21 cellular contexts compared by ENCODE assay signal in genomic region chr17:70070297-70071027, GRCh38. TPM values are rescaled to one million over a fixed set of nuclear protein-coding genes. Genes with fewer than 3 reads are reported as not detected.
DNase-seq lines count a peak whose midpoint lies in the region; ATAC-seq and TF ChIP-seq lines count a peak whose summit lies in the region.
"Had no signal": no experiment of that assay in that cellular context is flagged by ENCODE, and none has a peak within 500 bp of the region (broad histone marks: within the 10 kb centered on the region; RNA-seq: fewer than 3 reads in every experiment).

No MANE protein-coding gene starts in this region.

- H3K79me2 ChIP-seq in PC-3 (ENCODE audit: low read length): no peaks in the 10 kb centered on the region

- TF ChIP-seq CTCF in AG10803 (conservative IDR thresholded peaks at IDR 0.05; ENCODE audit: low read length) (no peak), PC-3 (conservative IDR thresholded peaks at IDR 0.05; ENCODE audit: low read depth, low read length) (no peak), nephron (IDR thresholded peaks at IDR 0.05; ENCODE audit: unreplicated experiment in 3 of 3) (no peak), lower lobe of right lung (IDR thresholded peaks at IDR 0.05) (no peak), brain microvascular endothelial cell (IDR thresholded peaks at IDR 0.05; ENCODE audit: low read depth, low read length, missing control alignments) (no peak)

- intact Hi-C loops in PC-3 (cut with micrococcal nuclease) (no loop called here), lower lobe of right lung (cut with DNase I) (no loop called here)

- no peaks in the 10 kb centered on the region for H4K20me1 ChIP-seq in PC-3 (ENCODE audit: low read length)

- peaks cover 56% of the 10 kb centered on the region for H3K4me1 Mint-ChIP-seq in nephron
- H3K4me1 Mint-ChIP-seq: B cell; CD4-positive, alpha-beta memory T cell had no signal

- no peaks in the 10 kb centered on the region for H3K36me3 Mint-ChIP-seq in nephron (ENCODE audit: low read depth)
- H3K36me3 Mint-ChIP-seq: CD4-positive, alpha-beta memory T cell had no signal

- H3K9me3 Mint-ChIP-seq in nephron: no peaks in the 10 kb centered on the region

- no peaks in the 10 kb centered on the region for H3F3A ChIP-seq in PC-3 (ENCODE audit: low read length, unreplicated experiment)

- H3K4me3 ChIP-seq in AG10803 (ENCODE audit: low read length) (no peak overlapping the region), PC-3 (ENCODE audit: low read length) (no peak overlapping the region), lower lobe of right lung (no peak overlapping the region), brain microvascular endothelial cell (ENCODE audit: low read depth, low read length) (no peak overlapping the region)
- H3K4me3 ChIP-seq: GM12878 had no signal

- no peak overlapping the region for H3K4me2 ChIP-seq in PC-3 (ENCODE audit: low read length)

- H3K36me3 ChIP-seq in PC-3 (ENCODE audit: low read depth, low read length): no peaks in the 10 kb centered on the region
- H3K36me3 ChIP-seq in lower lobe of right lung: no peaks in the 10 kb centered on the region
- H3K36me3 ChIP-seq in brain microvascular endothelial cell (replicated peaks): no peaks in the 10 kb centered on the region

- no peak overlapping the region for H3K9ac ChIP-seq in PC-3 (ENCODE audit: low read length)

- POLR2A ChIA-PET in PC-3 (lab: Charles Lee; ENCODE audit: unreplicated experiment): no interaction called here

- no peaks in the 10 kb centered on the region for H3K9me2 ChIP-seq in PC-3 (replicated peaks; ENCODE audit: low read length)

- H3K9me3 ChIP-seq in PC-3 (ENCODE audit: low read length): no peaks in the 10 kb centered on the region
- H3K9me3 ChIP-seq in lower lobe of right lung: no peaks in the 10 kb centered on the region

- H3K27me3 ChIP-seq in PC-3 (ENCODE audit: low read length) (no peaks in the 10 kb centered on the region), lower lobe of right lung (ENCODE audit: low read depth) (no peaks in the 10 kb centered on the region), brain microvascular endothelial cell (replicated peaks) (no peaks in the 10 kb centered on the region)

- H3K4me1 ChIP-seq in PC-3 (ENCODE audit: insufficient read depth, low read length) (peaks cover 7% of the 10 kb centered on the region), lower lobe of right lung (no peaks in the 10 kb centered on the region)

- peak; percentile 29; the same call in 1 of the 2 replicates for ATAC-seq in PC-3
- no peak for ATAC-seq in HG03108 (IDR thresholded peaks at IDR 0.05; ENCODE audit: unreplicated experiment)
- no peak for ATAC-seq in lower lobe of right lung
- ATAC-seq in GM21619 (IDR thresholded peaks at IDR 0.05; ENCODE audit: unreplicated experiment): no peak
- ATAC-seq: GM12878, SK-N-SH treated with all-trans-retinoic acid at 6 μM for 48 hours had no signal

- H3K27ac ChIP-seq in PC-3 (ENCODE audit: low read length): no peak overlapping the region
- no peak overlapping the region for H3K27ac ChIP-seq in lower lobe of right lung
- no peak overlapping the region for H3K27ac ChIP-seq in brain microvascular endothelial cell
- H3K27ac ChIP-seq: HL-60 had no signal

- BruUV-seq in PC-3 (replicated peaks; lab: Mats Ljungman, UMichigan): no TSS peak

- H3K27me3 Mint-ChIP-seq in nephron (ENCODE audit: low read depth): no peaks in the 10 kb centered on the region

- no peak overlapping the region for H2AFZ ChIP-seq in PC-3 (ENCODE audit: low read length)

- in situ Hi-C loops in brain microvascular endothelial cell (cut with HindIII; ENCODE audit: low pct_ligation_motif_present, low sequenced_read_pairs): no loop called here

- peak overlapping the region; percentile 19 to 77 (median 46) for H3K27ac Mint-ChIP-seq in nephron
- H3K27ac Mint-ChIP-seq: B cell; CD4-positive, alpha-beta memory T cell had no signal

- H3K4me3 Mint-ChIP-seq in nephron: no peak overlapping the region
- H3K4me3 Mint-ChIP-seq: B cell; CD4-positive, alpha-beta memory T cell had no signal

- CTCF ChIA-PET in PC-3 (lab: Charles Lee): interaction anchor here (0.9 kb wide), 1 partner anchor 54 kb away, joined by 3 read pairs; no protein-coding TSS in a partner anchor

- DNase-seq in AG10803 (ENCODE audit: low read depth): peak; percentile 16
- peak; percentile 23 for DNase-seq in PC-3
- peak; percentile 71 for DNase-seq in fibroblast of gingiva (ENCODE audit: low read depth)
- no peak for DNase-seq in lower lobe of right lung
- DNase-seq in brain microvascular endothelial cell: no peak
- DNase-seq: CD4-positive, alpha-beta memory T cell; DMS79; MM.1S; NCI-H1417; NCI-H2029; NCI-H82; SHP77 had no signal

RNA-seq across cellular contexts. Expression of gene KCNJ16, which starts 4.6 kb away (rescaled TPM):
- total RNA-seq in PC-3 (2014; rRNA removed) (not detected in 2 replicates), lower lobe of right lung (0.62 TPM)
- total RNA-seq: A673; B cell; CD4-positive, alpha-beta memory T cell; GM12878; NCI-H460 had no signal

Comparison
In these comparisons a context has a peak if more than half of its experiments do, and no peak if none do; other contexts are left out.
1. DNase-seq: peak in AG10803 (single experiment), PC-3 (single experiment) and fibroblast of gingiva (single experiment); none in lower lobe of right lung (single experiment) and brain microvascular endothelial cell (single experiment).